ENCODE assay signal across 20 cellular contexts in the genomic region with DNA sequence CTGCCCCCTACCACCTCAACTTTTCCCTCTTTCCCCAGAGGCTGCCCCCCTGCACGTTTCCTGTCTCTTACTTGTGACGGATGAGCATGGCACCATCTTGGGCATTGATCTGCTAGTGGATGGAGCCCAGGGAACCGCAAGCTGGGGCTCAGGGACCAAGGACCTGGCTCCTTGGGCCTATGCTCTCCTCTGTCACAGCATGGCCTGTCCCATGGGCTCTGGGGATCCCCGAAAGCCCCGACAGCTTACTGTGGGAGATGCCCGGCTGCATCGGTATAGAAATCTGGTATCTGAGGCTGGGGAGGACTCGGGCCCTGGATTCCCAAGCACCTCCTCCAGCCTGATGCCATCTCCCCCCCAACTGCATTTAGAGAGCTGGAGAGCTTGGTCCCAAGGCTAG. TPM values are rescaled to one million over a fixed set of nuclear protein-coding genes. Genes with fewer than 3 reads are reported as not detected.
A peak's percentile ranks its signal among the peaks of the same experiment; 100 is the strongest.
DNase-seq lines count a peak whose midpoint lies in the region; ATAC-seq, FAIRE-seq and TF ChIP-seq lines count a peak whose summit lies in the region.
"Had no signal": no experiment of that assay in that cellular context is flagged by ENCODE, and none has a peak within 500 bp of the region (broad histone marks: within the 10 kb centered on the region; RNA-seq: fewer than 3 reads in every experiment).

No MANE protein-coding gene starts in this region.

- H3K4me1 ChIP-seq in Caco-2 = no peaks in the 10 kb centered on the region
- H3K4me1 ChIP-seq in kidney (ENCODE audit: control insufficient read depth in 1 of 2, insufficient read depth in 1 of 2, low read depth in 1 of 2, low read length in 2 of 2) = peaks cover 0 to 6% of the 10 kb centered on the region in 2 donors

- H3K27me3 ChIP-seq in Caco-2 (replicated peaks; ENCODE audit: control insufficient read depth, insufficient read depth, low read length) = no peaks in the 10 kb centered on the region

- H3K4me3 Mint-ChIP-seq in activated CD4-positive, alpha-beta T cell treated with anti-CD3 and anti-CD28 coated beads, Interleukin-2, amount 10 ng/mL, durations not matched to agents 24 days and 14 days = peak overlapping the region; percentile 34
- peak overlapping the region; percentile 16 for H3K4me3 Mint-ChIP-seq in Caco-2 (ENCODE audit: unreplicated experiment)
- H3K4me3 Mint-ChIP-seq in neural crest cell = peak overlapping the region; percentile 42

- H3K4me3 ChIP-seq in Caco-2 (ENCODE audit: low read depth, low read length) (no peak overlapping the region), kidney (ENCODE audit: low read length in 2 of 2) (no peak overlapping the region)
- H3K4me3 ChIP-seq: PC-9 had no signal

- no peak for ATAC-seq in HG03432 (IDR thresholded peaks at IDR 0.05; ENCODE audit: unreplicated experiment)

- no peak for DNase-seq in activated CD4-positive, alpha-beta T cell treated with anti-CD3 and anti-CD28 coated beads, Interleukin-2, amount 10 ng/mL, durations not matched to agents 24 days and 14 days
- no peak for DNase-seq in activated CD4-positive, alpha-beta T cell treated with anti-CD3 and anti-CD28 coated beads, Interleukin-2, amount 50 U/mL, for 4 hours
- no peak for DNase-seq in Caco-2
- peak; percentile 29 for DNase-seq in kidney
- no peak for DNase-seq in neural crest cell (ENCODE audit: low read depth, low spot score)
- no peak for DNase-seq in COLO668 (lab: John Stamatoyannopoulos, UW; ENCODE audit: unreplicated experiment)
- no peak for DNase-seq in activated gamma-delta T cell (lab: John Stamatoyannopoulos, UW)
- DNase-seq: C1 segment of cervical spinal cord; DMS79 treated with DMSO at 0.1 percent for 48 hours; NCI-H146; NCI-H2107; NCI-H345; NCI-H526 treated with DMSO at 0.1 percent for 48 hours; NK-92 treated with Interleukin-12 subunit alpha and Interleukin-12 subunit beta, amount 100 ng/mL, for 24 hours; PC-9 had no signal

- no peak overlapping the region for H3K9ac ChIP-seq in kidney (ENCODE audit: low read length in 2 of 2)

- peaks cover 13% of the 10 kb centered on the region for H3K4me1 Mint-ChIP-seq in activated CD4-positive, alpha-beta T cell treated with anti-CD3 and anti-CD28 coated beads, Interleukin-2, amount 10 ng/mL, durations not matched to agents 24 days and 14 days
- H3K4me1 Mint-ChIP-seq in Caco-2 (ENCODE audit: low read depth, unreplicated experiment) = no peaks in the 10 kb centered on the region
- H3K4me1 Mint-ChIP-seq in neural crest cell = peaks cover 20% of the 10 kb centered on the region

- FAIRE-seq in kidney (lab: Jason Lieb, UNC) = no peak
- FAIRE-seq: D721Med, G401.6, GM12891 had no signal

- no TSS peak for BruUV-seq in Caco-2 (replicated peaks; lab: Mats Ljungman, UMichigan)

- peak overlapping the region; percentile 59 for H3K27ac Mint-ChIP-seq in activated CD4-positive, alpha-beta T cell treated with anti-CD3 and anti-CD28 coated beads, Interleukin-2, amount 10 ng/mL, durations not matched to agents 24 days and 14 days
- H3K27ac Mint-ChIP-seq in Caco-2 (ENCODE audit: unreplicated experiment) = no peak overlapping the region
- no peak overlapping the region for H3K27ac Mint-ChIP-seq in neural crest cell (ENCODE audit: unreplicated experiment)

- no peaks in the 10 kb centered on the region for H3K9me3 Mint-ChIP-seq in activated CD4-positive, alpha-beta T cell treated with anti-CD3 and anti-CD28 coated beads, Interleukin-2, amount 10 ng/mL, durations not matched to agents 24 days and 14 days
- H3K9me3 Mint-ChIP-seq in Caco-2 (ENCODE audit: unreplicated experiment) (no peaks in the 10 kb centered on the region), neural crest cell (no peaks in the 10 kb centered on the region)

- H3K36me3 Mint-ChIP-seq in activated CD4-positive, alpha-beta T cell treated with anti-CD3 and anti-CD28 coated beads, Interleukin-2, amount 10 ng/mL, durations not matched to agents 24 days and 14 days (ENCODE audit: low read depth) = no peaks in the 10 kb centered on the region
- H3K36me3 Mint-ChIP-seq in Caco-2 (ENCODE audit: insufficient read depth, unreplicated experiment) = peaks cover 6% of the 10 kb centered on the region
- no peaks in the 10 kb centered on the region for H3K36me3 Mint-ChIP-seq in neural crest cell (ENCODE audit: low read depth)

- TF ChIP-seq CTCF in Caco-2 (IDR thresholded peaks at IDR 0.05; ENCODE audit: insufficient read depth in 1 of 2, low read depth in 1 of 2, low read length in 1 of 2, severe bottlenecking in 1 of 2, unreplicated experiment in 1 of 2) (no peak), kidney (IDR thresholded peaks at IDR 0.05; ENCODE audit: borderline replicate concordance, extremely low read depth, insufficient read depth) (no peak), neural crest cell (conservative IDR thresholded peaks at IDR 0.05) (no peak)

- no peak overlapping the region for H3K27ac ChIP-seq in kidney (ENCODE audit: low read depth in 2 of 2, low read length in 2 of 2)
- H3K27ac ChIP-seq: PC-9 had no signal

- H3K9me3 ChIP-seq in Caco-2 (no peaks in the 10 kb centered on the region), kidney (ENCODE audit: control insufficient read depth in 1 of 2, low read length in 2 of 2) (no peaks in the 10 kb centered on the region)

- CTCF ChIA-PET in Caco-2 (lab: Charles Lee) = no interaction called here

- H3K36me3 ChIP-seq in Caco-2 (ENCODE audit: control insufficient read depth, insufficient read depth, low read length) (no peaks in the 10 kb centered on the region), kidney (ENCODE audit: control insufficient read depth in 1 of 2, insufficient read depth in 2 of 2, low read length in 2 of 2) (no peaks in the 10 kb centered on the region)

- POLR2A ChIA-PET in Caco-2 (lab: Charles Lee) = no interaction called here

- intact Hi-C loops in activated CD4-positive, alpha-beta T cell treated with anti-CD3 and anti-CD28 coated beads, Interleukin-2, amount 10 ng/mL, durations not matched to agents 24 days and 14 days (cut with micrococcal nuclease) = no loop called here
- intact Hi-C loops in Caco-2 (cut with micrococcal nuclease; ENCODE audit: unreplicated experiment) (no loop called here), kidney (cut with DNase I) (no loop called here)

- H3K27me3 Mint-ChIP-seq in activated CD4-positive, alpha-beta T cell treated with anti-CD3 and anti-CD28 coated beads, Interleukin-2, amount 10 ng/mL, durations not matched to agents 24 days and 14 days = peaks cover 35% of the 10 kb centered on the region
- H3K27me3 Mint-ChIP-seq in Caco-2 (ENCODE audit: insufficient read depth, unreplicated experiment) = no peaks in the 10 kb centered on the region
- peaks cover 92% of the 10 kb centered on the region for H3K27me3 Mint-ChIP-seq in neural crest cell (ENCODE audit: low read depth)

RNA-seq across cellular contexts. Expression of a gene that starts 1.8 kb away (rescaled TPM):
- 1.8 and 2.5 TPM in 2 replicates for total RNA-seq in activated CD4-positive, alpha-beta T cell treated with anti-CD3 and anti-CD28 coated beads, Interleukin-2, amount 10 ng/mL, durations not matched to agents 24 days and 14 days
- total RNA-seq in Caco-2 (2022) (44.8 and 55.3 TPM in 2 replicates), kidney (83.0 TPM), neural crest cell (not detected in 2 replicates)
- 22.5 TPM for polyA plus RNA-seq in kidney (ENCODE audit: insufficient read depth, low read depth, low replicate concordance)

RNA-seq across cellular contexts. Expression of a gene that starts 1.9 kb away (rescaled TPM):
- total RNA-seq in activated CD4-positive, alpha-beta T cell treated with anti-CD3 and anti-CD28 coated beads, Interleukin-2, amount 10 ng/mL, durations not matched to agents 24 days and 14 days = not detected in 2 replicates
- 2.2 and 3.5 TPM in 2 replicates for total RNA-seq in Caco-2 (2022)
- total RNA-seq in kidney = 5.1 TPM
- 1.3 TPM for polyA plus RNA-seq in kidney (ENCODE audit: insufficient read depth, low read depth, low replicate concordance)
- not detected in 2 replicates for total RNA-seq in neural crest cell

RNA-seq across cellular contexts. Expression of a gene that starts 10.3 kb away (rescaled TPM):
- 19.1 and 20.4 TPM in 2 replicates for total RNA-seq in activated CD4-positive, alpha-beta T cell treated with anti-CD3 and anti-CD28 coated beads, Interleukin-2, amount 10 ng/mL, durations not matched to agents 24 days and 14 days
- total RNA-seq in Caco-2 (2022) (9.1 and 9.4 TPM in 2 replicates), kidney (19.0 TPM), neural crest cell (18.6 and 19.5 TPM in 2 replicates)
- 58.4 TPM for polyA plus RNA-seq in kidney (ENCODE audit: insufficient read depth, low read depth, low replicate concordance)

RNA-seq across cellular contexts. Expression of a gene that starts 30.1 kb away (rescaled TPM):
- total RNA-seq in activated CD4-positive, alpha-beta T cell treated with anti-CD3 and anti-CD28 coated beads, Interleukin-2, amount 10 ng/mL, durations not matched to agents 24 days and 14 days = not detected in 2 replicates
- 9.9 and 12.1 TPM in 2 replicates for total RNA-seq in Caco-2 (2022)
- 0.88 TPM for total RNA-seq in kidney
- polyA plus RNA-seq in kidney (ENCODE audit: insufficient read depth, low read depth, low replicate concordance) = 31.3 TPM
- not detected in 2 replicates for total RNA-seq in neural crest cell
- total RNA-seq: A172, PC-9 had no signal

RNA-seq across cellular contexts. Expression of a gene that starts 31.1 kb away (rescaled TPM):
- total RNA-seq in activated CD4-positive, alpha-beta T cell treated with anti-CD3 and anti-CD28 coated beads, Interleukin-2, amount 10 ng/mL, durations not matched to agents 24 days and 14 days = 189 and 193 TPM in 2 replicates
- total RNA-seq in Caco-2 (2022) (37.1 and 37.8 TPM in 2 replicates), kidney (63.1 TPM), neural crest cell (66.7 and 73.4 TPM in 2 replicates)
- polyA plus RNA-seq in kidney (ENCODE audit: insufficient read depth, low read depth, low replicate concordance) = 32.8 TPM

Comparison
In these comparisons a context has a peak if more than half of its experiments do, and no peak if none do; other contexts are left out.
1. RNA of a gene that starts 1.8 kb away (total RNA-seq): 83.0 TPM in kidney (single experiment) and 44.8 to 55.3 TPM in Caco-2; 1.8 to 2.5 TPM in activated CD4-positive, alpha-beta T cell treated with anti-CD3 and anti-CD28 coated beads, Interleukin-2, amount 10 ng/mL, durations not matched to agents 24 days and 14 days and not detected in neural crest cell; every median in the first group is over 10 times any median in the second.
2. Peak in every context shown above with its lines, with median percentiles within 50 percentile points of each other: H3K4me3 Mint-ChIP-seq.